In genomic region chr2:179022685-179023084, GRCh38 we compare ENCODE assay signal across 17 cellular contexts. TPM values are rescaled to one million over a fixed set of nuclear protein-coding genes. Genes with fewer than 3 reads are reported as not detected.
A peak's percentile ranks its signal among the peaks of the same experiment; 100 is the strongest.
DNase-seq lines count a peak whose midpoint lies in the region; ATAC-seq, FAIRE-seq and TF ChIP-seq lines count a peak whose summit lies in the region.
"Had no signal": no experiment of that assay in that cellular context is flagged by ENCODE, and none has a peak within 500 bp of the region (broad histone marks: within the 10 kb centered on the region; RNA-seq: fewer than 3 reads in every experiment).

No MANE protein-coding gene starts in this region.

- no peak overlapping the region for H2BK12ac ChIP-seq in H1 (ENCODE audit: low read depth, low read length)

- no peak overlapping the region for H4K91ac ChIP-seq in H1 (replicated peaks; ENCODE audit: insufficient read length, low read length)

- H3K27ac Mint-ChIP-seq in naive B cell = peak overlapping the region; percentile 7 to 79 (median 72)

- no peak overlapping the region for H2AFZ ChIP-seq in H1 (ENCODE audit: low read length)

- TF ChIP-seq CTCF in GM12865 (IDR thresholded peaks at IDR 0.05; ENCODE audit: insufficient read depth, low read depth, low read length, missing control alignments) (no peak), LNCaP clone FGC (IDR thresholded peaks at IDR 0.05; ENCODE audit: control insufficient read depth, extremely low read depth, insufficient read depth) (no peak), H1 (IDR thresholded peaks at IDR 0.05; ENCODE audit: control extremely low read depth in 1 of 3, insufficient read depth in 1 of 3, low read depth in 1 of 3, low read length in 3 of 3) (no peak)

- H3K56ac ChIP-seq in H1 (replicated peaks; ENCODE audit: insufficient read length, low read depth, low read length) (no peak overlapping the region), mesendoderm (ENCODE audit: low read length) (no peak overlapping the region)

- FAIRE-seq in H1 (lab: Jason Lieb, UNC) = no peak

- peaks cover 3 to 19% (median 14%) of the 10 kb centered on the region in 7 donors for H3K9me3 Mint-ChIP-seq in naive B cell

- H2BK5ac ChIP-seq in H1 (ENCODE audit: low read depth, low read length) (no peak overlapping the region), mesendoderm (ENCODE audit: low read length) (no peak overlapping the region)

- CTCF ChIA-PET in H1 (lab: Charles Lee; ENCODE audit: partially characterized antibody) = interaction anchor here (1.4 to 6.7 kb wide), 5 partner anchors 9 to 321 kb away, joined by 5 to 66 read pairs (median 10); no protein-coding TSS in a partner anchor

- H2AK5ac ChIP-seq in H1 (ENCODE audit: low read depth, low read length) = no peak overlapping the region
- H2AK5ac ChIP-seq in mesendoderm (ENCODE audit: low read length) = no peak overlapping the region

- H3K18ac ChIP-seq in H1 (ENCODE audit: extremely low read depth, low read length) (no peak overlapping the region), mesendoderm (ENCODE audit: low read length) (no peak overlapping the region)

- H3K36me3 Mint-ChIP-seq in naive B cell = peaks cover 3 to 12% of the 10 kb centered on the region in 2 donors

- H4K8ac ChIP-seq in H1 (ENCODE audit: extremely low read depth, insufficient read depth, low read length) (no peak overlapping the region), mesendoderm (ENCODE audit: low read depth, low read length) (no peak overlapping the region)

- H2BK20ac ChIP-seq in H1 (ENCODE audit: low read length) = no peak overlapping the region

- H3K4me3 ChIP-seq in GM12865 (ENCODE audit: low read depth, low read length) = peak overlapping the region; percentile 33
- H3K4me3 ChIP-seq in LNCaP clone FGC (ENCODE audit: low read depth, low read length) = no peak overlapping the region
- H3K4me3 ChIP-seq in H1 (ENCODE audit: extremely low read depth in 1 of 4, insufficient read depth in 2 of 4, low read depth in 3 of 4, low read length in 4 of 4) = no peak overlapping the region
- no peak overlapping the region for H3K4me3 ChIP-seq in mesendoderm (ENCODE audit: low read length)
- H3K4me3 ChIP-seq: SJCRH30 had no signal

- ATAC-seq in naive B cell (ENCODE audit: low read depth in 2 of 2) = no peak
- ATAC-seq in HG02885 (IDR thresholded peaks at IDR 0.05; ENCODE audit: poor library complexity, unreplicated experiment) = no peak

- no peak for TF ChIP-seq EP300 in H1 (IDR thresholded peaks at IDR 0.05; ENCODE audit: borderline replicate concordance in 1 of 2, low read depth in 2 of 2, low read length in 2 of 2)

- H3K4me3 Mint-ChIP-seq in naive B cell = peak overlapping the region in 3 of 8 donors; percentile 6 to 43 (median 17)

- WGBS in H1 (ENCODE audit: extremely low coverage in 1 of 2, insufficient coverage in 1 of 2, insufficient read length in 1 of 2, insufficient replicate concordance in 2 of 2, low coverage in 1 of 2, low lambda C conversion rate in 2 of 2, missing lambda C conversion rate in 1 of 2), 2 experiments = 98% methylated on average over 5 of the region's 5 CpGs; no CpG with 5 or more reads in 1 of the 2 experiments
- WGBS in mesendoderm (ENCODE audit: extremely low coverage, insufficient coverage, low lambda C conversion rate) = no CpG with 5 or more reads among the region's 5 CpGs

- no peak overlapping the region for H3K27ac ChIP-seq in H1 (ENCODE audit: low read depth, low read length)
- H3K27ac ChIP-seq in mesendoderm (ENCODE audit: low read depth, low read length) = no peak overlapping the region
- H3K27ac ChIP-seq: SJCRH30 had no signal

- no peak overlapping the region for H2BK15ac ChIP-seq in H1 (ENCODE audit: low read length)
- no peak overlapping the region for H2BK15ac ChIP-seq in mesendoderm (replicated peaks; ENCODE audit: low read depth)

- H3K36me3 ChIP-seq in H1 (ENCODE audit: control insufficient read depth in 2 of 4, insufficient read depth in 4 of 4, low read length in 3 of 4) (0 out of 8 replicates have a peak, but pooled peaks cover 0 to under 1% (median 0%) of the 10 kb centered on the region in 4 experiments), mesendoderm (ENCODE audit: control insufficient read depth, insufficient read depth, low read length) (no peaks in the 10 kb centered on the region)
- H3K36me3 ChIP-seq: BE2C, SJCRH30 had no signal

- H3K79me1 ChIP-seq in H1 (ENCODE audit: low read depth, low read length) = no peaks in the 10 kb centered on the region; the same call in 1 of the 2 replicates
- no peaks in the 10 kb centered on the region for H3K79me1 ChIP-seq in mesendoderm (ENCODE audit: low read length)

- H3K23ac ChIP-seq in H1 (ENCODE audit: insufficient read length) (no peak overlapping the region), mesendoderm (ENCODE audit: low read length) (no peak overlapping the region)

- H3K23me2 ChIP-seq in H1 (ENCODE audit: low read depth, low read length) = no peaks in the 10 kb centered on the region

- TF ChIP-seq POLR2A in H1 (IDR thresholded peaks at IDR 0.05; ENCODE audit: control extremely low read depth in 1 of 2, low read depth in 2 of 2, low read length in 2 of 2) = no peak

- H3K9ac ChIP-seq in H1 (replicated peaks in 1 of 4; ENCODE audit: extremely low read depth in 1 of 4, low read depth in 3 of 4, low read length in 3 of 4) (no peak overlapping the region), mesendoderm (ENCODE audit: low read length) (no peak overlapping the region)

- no peak overlapping the region for H3K14ac ChIP-seq in H1 (ENCODE audit: insufficient read length)

- POLR2A ChIA-PET in H1 (lab: Charles Lee; ENCODE audit: partially characterized antibody) = no interaction called here

- no peak overlapping the region for H3K4ac ChIP-seq in H1 (replicated peaks; ENCODE audit: insufficient read length, low read depth, low read length)
- no peak overlapping the region for H3K4ac ChIP-seq in mesendoderm (ENCODE audit: low read depth, low read length)

- peak overlapping the region; percentile 52 for H4K5ac ChIP-seq in H1 (ENCODE audit: insufficient read length, low read depth, low read length)
- H4K5ac ChIP-seq in mesendoderm (ENCODE audit: low read length) = no peak overlapping the region

- TF ChIP-seq RAD21 in H1 (IDR thresholded peaks at IDR 0.05 in 1 of 2, conservative IDR thresholded peaks at IDR 0.05 in 1 of 2; ENCODE audit: low read depth in 2 of 2, low read length in 2 of 2) = no peak

- H3K27me3 ChIP-seq in H1 (replicated peaks in 1 of 4; ENCODE audit: control insufficient read depth in 3 of 4, extremely low read depth in 1 of 4, insufficient read depth in 3 of 4, low read length in 3 of 4) = no peaks in the 10 kb centered on the region
- no peaks in the 10 kb centered on the region for H3K27me3 ChIP-seq in mesendoderm (ENCODE audit: insufficient read depth, low read length, poor library complexity)
- H3K27me3 ChIP-seq: BE2C, SJCRH30 had no signal

- H3K4me1 Mint-ChIP-seq in naive B cell = peaks cover 26 to 41% (median 37%) of the 10 kb centered on the region in 3 donors

- H4K20me1 ChIP-seq in H1 (replicated peaks in 1 of 2; ENCODE audit: control insufficient read depth in 1 of 2, insufficient read depth in 2 of 2, low read length in 2 of 2) = no peaks in the 10 kb centered on the region

- H3K27me3 Mint-ChIP-seq in naive B cell = no peaks in the 10 kb centered on the region
- H3K27me3 Mint-ChIP-seq: CD8-positive, alpha-beta memory T cell had no signal

- H3K79me2 ChIP-seq in H1 (ENCODE audit: control insufficient read depth in 1 of 2, insufficient read depth in 2 of 2, low read length in 2 of 2) = no peaks in the 10 kb centered on the region
- H3K79me2 ChIP-seq in mesendoderm (ENCODE audit: control insufficient read depth, insufficient read depth, low read length) = no peaks in the 10 kb centered on the region

- DNase-seq in GM12865 (ENCODE audit: low read depth) (peak; percentile 31), LNCaP clone FGC (ENCODE audit: low read depth) (peak; percentile 0), H1 (ENCODE audit: low read depth in 1 of 2, low spot score in 2 of 2) (no peak), naive B cell (no peak), DMS153 (lab: John Stamatoyannopoulos, UW) (no peak), mesendoderm (no peak)
- DNase-seq: BE2C; CD8-positive, alpha-beta memory T cell; HCEC 1CT; NCI-H1048; NCI-H345; NCI-H748 treated with DMSO at 0.1 percent for 48 hours; SJCRH30; SW 1271 had no signal

- peaks cover 5 to 13% of the 10 kb centered on the region in 2 experiments for H3K9me3 ChIP-seq in H1 (ENCODE audit: insufficient read depth in 2 of 2, low read depth in 1 of 2, low read length in 1 of 2)
- H3K9me3 ChIP-seq: BE2C, SJCRH30 had no signal

- H3K4me2 ChIP-seq in H1 (ENCODE audit: insufficient read depth in 1 of 2, low read depth in 2 of 2, low read length in 2 of 2) (no peak overlapping the region), mesendoderm (ENCODE audit: low read length) (no peak overlapping the region)

- no peaks in the 10 kb centered on the region for H3K4me1 ChIP-seq in H1 (replicated peaks in 1 of 4; ENCODE audit: control insufficient read depth in 3 of 4, insufficient read depth in 4 of 4, low read length in 3 of 4)
- H3K4me1 ChIP-seq in mesendoderm (ENCODE audit: control insufficient read depth, low read depth, low read length) = no peaks in the 10 kb centered on the region
- H3K4me1 ChIP-seq: BE2C had no signal

- no peak overlapping the region for H2BK120ac ChIP-seq in H1 (replicated peaks; ENCODE audit: low read depth, low read length)
- H2BK120ac ChIP-seq in mesendoderm (ENCODE audit: low read depth, low read length) = no peak overlapping the region

TF ChIP-seq in H1, 55 proteins besides CTCF, POLR2A, EP300 and RAD21 (continues in another document):
- TF ChIP-seq FOSL1 (IDR thresholded peaks at IDR 0.05; ENCODE audit: insufficient read depth, low read depth, low read length) = no peak
- TF ChIP-seq SAP30 (IDR thresholded peaks at IDR 0.05; ENCODE audit: insufficient read depth, insufficient replicate concordance, low read length) = no peak
- no peak for TF ChIP-seq E2F6 (IDR thresholded peaks at IDR 0.05)

RNA-seq across cellular contexts. Expression of gene CCDC141, which starts 27.3 kb away (rescaled TPM):
- 21.4 and 21.6 TPM in 2 replicates for total RNA-seq in H1 (2021; fragmentation: NEBNext Ultra II Directional; extraction: Animal tissue kit (Norgen Biotek cat#: 25700))
- polyA plus RNA-seq in H1 (2011; rRNA removed) = 0.56 and 0.58 TPM in 2 replicates
- 0.79 TPM for polyA plus RNA-seq in H1 (2011; cell fraction: cytosol; rRNA removed)
- 1.7 TPM for polyA plus RNA-seq in H1 (2011; cell fraction: nucleus; rRNA removed)
- 0.82 to 1.5 TPM (median 1.3 TPM) in 4 replicates for polyA plus RNA-seq in H1 (2012, experiment 1 of 2)
- 0.04 TPM for polyA plus RNA-seq in H1 (2012, experiment 2 of 2)
- 5.2 TPM for polyA plus RNA-seq in H1 (2013, experiment 1 of 2)
- 4.3 TPM for polyA plus RNA-seq in H1 (2013, experiment 2 of 2)
- 6.5 and 8.8 TPM in 2 replicates for polyA minus RNA-seq in H1 (2011; rRNA and poly(A)+ RNA removed)
- polyA minus RNA-seq in H1 (2011; cell fraction: cytosol; rRNA and poly(A)+ RNA removed) = 3.0 TPM
- 29.4 TPM for polyA minus RNA-seq in H1 (2011; cell fraction: nucleus; rRNA and poly(A)+ RNA removed)
- 10 to 100 TPM in 1 of 6 donors, 1 to 10 TPM in 5; 3.3 to 20.1 (median 7.5) TPM for polyA plus RNA-seq in naive B cell (ENCODE audit: low read depth in 6 of 6)
- polyA plus RNA-seq in mesendoderm (2013, experiment 1 of 2) = 1.2 TPM
- polyA plus RNA-seq in mesendoderm (2013, experiment 2 of 2) = 1.1 TPM
- total RNA-seq: Daoy, HT-29 had no signal

Comparison
In these comparisons a context has a peak if more than half of its experiments do, and no peak if none do; other contexts are left out.
1. DNase-seq: peak in GM12865 (single experiment) and LNCaP clone FGC (single experiment); none in H1 (0 of 2), naive B cell (single experiment), DMS153 (single experiment) and mesendoderm (single experiment).